In the genomic region with DNA sequence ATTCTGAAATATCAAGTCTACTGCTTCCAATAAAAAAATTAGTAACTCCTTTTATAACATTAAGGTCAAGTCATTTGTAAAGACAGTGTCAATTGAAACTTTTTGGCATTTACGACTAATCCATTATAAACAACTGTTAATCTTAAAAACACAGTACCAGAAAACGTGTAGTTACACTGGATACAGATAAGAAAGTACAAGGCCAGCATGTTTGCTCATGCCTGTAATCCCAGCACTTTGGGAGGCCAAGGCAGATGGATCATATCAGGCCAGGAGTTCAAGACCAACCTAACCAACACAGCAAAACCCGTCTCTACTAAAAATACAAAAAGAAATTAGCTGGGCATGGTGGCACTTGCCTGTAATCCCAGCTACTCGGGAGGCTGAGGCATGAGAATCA, we compare ENCODE assay signal across 9 cellular contexts. TPM values are rescaled to one million over a fixed set of nuclear protein-coding genes. Genes with fewer than 3 reads are reported as not detected.
"Had no signal": no experiment of that assay in that cellular context is flagged by ENCODE, and none has a peak within 500 bp of the region (broad histone marks: within the 10 kb centered on the region; RNA-seq: fewer than 3 reads in every experiment).

No MANE protein-coding gene starts in this region.

- ATAC-seq: GM12878 had no signal

- H3K4me3 ChIP-seq: GM12878 had no signal

- FAIRE-seq: G401.6, GM12878, GM12891, GM12892, GM18507, GM19239 had no signal

- DNase-seq: GDM1, GF-D8 had no signal

RNA-seq across cellular contexts. Expression of gene DENND1B, which starts 29.4 kb away (rescaled TPM):
- total RNA-seq: G401 had no signal
